11 cellular contexts compared by ENCODE assay signal in genomic region chr5:123755587-123756324, GRCh38.
DNase-seq lines count a peak whose midpoint lies in the region; ATAC-seq lines count a peak whose summit lies in the region.
"Had no signal": no experiment of that assay in that cellular context is flagged by ENCODE, and none has a peak within 500 bp of the region (broad histone marks: within the 10 kb centered on the region; RNA-seq: fewer than 3 reads in every experiment).

No MANE protein-coding gene starts in this region.

- peak overlapping the region; percentile 55 for H3K27ac ChIP-seq in caudate nucleus (ENCODE audit: low read depth, low read length)

- H3K4me3 ChIP-seq in skeletal muscle satellite cell (ENCODE audit: low read length), result no peak overlapping the region

- H3K36me3 ChIP-seq in skeletal muscle satellite cell (ENCODE audit: insufficient read depth, low read length), result no peaks in the 10 kb centered on the region

- no peaks in the 10 kb centered on the region for H3K9me3 ChIP-seq in skeletal muscle satellite cell (replicated peaks; ENCODE audit: low read length)

- no peaks in the 10 kb centered on the region for H3K27me3 ChIP-seq in skeletal muscle satellite cell (ENCODE audit: control insufficient read depth, insufficient read depth, low read length)

- no peaks in the 10 kb centered on the region for H3K36me3 Mint-ChIP-seq in activated naive CD4-positive, alpha-beta T cell treated with anti-CD3 and anti-CD28 coated beads, Interleukin-2, amount 50 U/mL, for 72 hours
- H3K36me3 Mint-ChIP-seq: activated naive CD8-positive, alpha-beta T cell treated with anti-CD3 and anti-CD28 coated beads for 36 hours had no signal

- peak overlapping the region; percentile 46 for H3K9ac ChIP-seq in skeletal muscle satellite cell (ENCODE audit: low read depth, low read length)

- H3K9me3 Mint-ChIP-seq in activated naive CD4-positive, alpha-beta T cell treated with anti-CD3 and anti-CD28 coated beads, Interleukin-2, amount 50 U/mL, for 72 hours, result no peaks in the 10 kb centered on the region

- ATAC-seq in HG03342 (IDR thresholded peaks at IDR 0.05; ENCODE audit: unreplicated experiment), result no peak
- no peak for ATAC-seq in activated naive CD4-positive, alpha-beta T cell treated with anti-CD3 and anti-CD28 coated beads, Interleukin-2, amount 50 U/mL, for 72 hours
- ATAC-seq: HepG2 had no signal

- H3K4me2 ChIP-seq in skeletal muscle satellite cell (ENCODE audit: low read length), result peak overlapping the region; percentile 11

- peak; percentile 54 for DNase-seq in HS-5 (ENCODE audit: low read depth)
- DNase-seq in caudate nucleus (lab: John Stamatoyannopoulos, UW), result no peak
- peak; percentile 71 for DNase-seq in iris pigment epithelial cell (ENCODE audit: low read depth)
- DNase-seq in NCI-H1436 treated with DMSO at 0.1 percent for 48 hours (lab: John Stamatoyannopoulos, UW), result no peak
- no peak for DNase-seq in activated naive CD4-positive, alpha-beta T cell treated with anti-CD3 and anti-CD28 coated beads, Interleukin-2, amount 50 U/mL, for 72 hours (ENCODE audit: low spot score in 2 of 2)
- DNase-seq in epidermal melanocyte (ENCODE audit: insufficient read length, low spot score), result no peak
- DNase-seq: activated naive CD8-positive, alpha-beta T cell treated with anti-CD3 and anti-CD28 coated beads for 36 hours; NCI-H187 treated with DMSO at 0.1 percent for 48 hours had no signal

- H3K27ac Mint-ChIP-seq in activated naive CD4-positive, alpha-beta T cell treated with anti-CD3 and anti-CD28 coated beads, Interleukin-2, amount 50 U/mL, for 72 hours, result no peak overlapping the region
- H3K27ac Mint-ChIP-seq: activated naive CD8-positive, alpha-beta T cell treated with anti-CD3 and anti-CD28 coated beads for 36 hours had no signal

- peaks cover 35% of the 10 kb centered on the region for H3K4me1 ChIP-seq in skeletal muscle satellite cell (ENCODE audit: control insufficient read depth, insufficient read depth, low read length)

Comparison
In these comparisons a context has a peak if more than half of its experiments do, and no peak if none do; other contexts are left out.
1. DNase-seq: peak in HS-5 (single experiment) and iris pigment epithelial cell (single experiment); none in caudate nucleus (0 of 61), NCI-H1436 treated with DMSO at 0.1 percent for 48 hours (single experiment), activated naive CD4-positive, alpha-beta T cell treated with anti-CD3 and anti-CD28 coated beads, Interleukin-2, amount 50 U/mL, for 72 hours (0 of 2) and epidermal melanocyte (single experiment).